12 cellular contexts compared by ENCODE assay signal in the genomic region with DNA sequence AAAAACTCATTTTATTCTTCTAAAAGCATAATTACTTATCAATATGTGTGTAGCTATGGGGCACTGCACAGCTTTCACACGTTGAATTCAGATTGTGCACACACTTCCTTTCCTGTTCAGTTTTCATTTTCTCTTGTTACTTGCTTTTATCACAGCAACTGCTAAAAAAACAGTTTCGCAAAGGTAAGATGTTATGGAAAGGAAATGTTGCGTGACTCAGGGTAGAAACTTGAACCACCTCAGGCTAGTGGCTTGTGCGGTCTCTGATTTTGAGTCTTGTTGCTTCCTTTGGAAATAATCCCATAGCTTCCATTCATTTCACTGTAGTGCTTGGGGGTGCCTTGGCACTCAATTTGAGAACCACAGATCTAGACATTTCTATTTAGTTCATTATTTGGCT.
DNase-seq lines count a peak whose midpoint lies in the region; ATAC-seq and TF ChIP-seq lines count a peak whose summit lies in the region.
"Had no signal": no experiment of that assay in that cellular context is flagged by ENCODE, and none has a peak within 500 bp of the region (broad histone marks: within the 10 kb centered on the region; RNA-seq: fewer than 3 reads in every experiment).

No MANE protein-coding gene starts in this region.

- intact Hi-C loops in lower lobe of right lung (cut with DNase I): no loop called here

- H3K4me1 ChIP-seq in lower lobe of right lung: peaks cover 9% of the 10 kb centered on the region

- H3K27me3 ChIP-seq in lower lobe of right lung (ENCODE audit: low read depth): no peaks in the 10 kb centered on the region

- no peaks in the 10 kb centered on the region for H3K9me3 ChIP-seq in lower lobe of right lung
- H3K9me3 ChIP-seq: HAP-1, thoracic aorta had no signal

- DNase-seq in Daoy (ENCODE audit: low read depth) (peak; percentile 82), choroid plexus epithelial cell (ENCODE audit: low read depth) (peak; percentile 89), iPS-NIHi11 (ENCODE audit: low spot score) (no peak), ecto neural progenitor cell (ENCODE audit: low spot score) (no peak), lower lobe of right lung (no peak), LoVo (ENCODE audit: low spot score) (no peak)
- DNase-seq: left ventricle myocardium inferior, NCI-H1436 had no signal

- H3K4me3 ChIP-seq in choroid plexus epithelial cell (ENCODE audit: low read depth, low read length) (no peak overlapping the region), lower lobe of right lung (no peak overlapping the region)
- H3K4me3 ChIP-seq: HAP-1, left ventricle myocardium inferior, thoracic aorta had no signal

- no peak for TF ChIP-seq CTCF in choroid plexus epithelial cell (conservative IDR thresholded peaks at IDR 0.05; ENCODE audit: low read depth, low read length)
- no peak for TF ChIP-seq CTCF in lower lobe of right lung (IDR thresholded peaks at IDR 0.05)

- no peak overlapping the region for H3K27ac ChIP-seq in lower lobe of right lung
- H3K27ac ChIP-seq: left ventricle myocardium inferior, thoracic aorta had no signal

- ATAC-seq in GM21423 (IDR thresholded peaks at IDR 0.05; ENCODE audit: unreplicated experiment) (peak; percentile 60), HG03571 (IDR thresholded peaks at IDR 0.05; ENCODE audit: unreplicated experiment) (peak; percentile 48), lower lobe of right lung (no peak)

- H3K36me3 ChIP-seq in lower lobe of right lung: no peaks in the 10 kb centered on the region
- H3K36me3 ChIP-seq: HAP-1, left ventricle myocardium inferior, thoracic aorta had no signal

Comparison
In these comparisons a context has a peak if more than half of its experiments do, and no peak if none do; other contexts are left out.
1. DNase-seq: peak in Daoy (single experiment) and choroid plexus epithelial cell (single experiment); none in iPS-NIHi11 (single experiment), ecto neural progenitor cell (single experiment), lower lobe of right lung (single experiment) and LoVo (single experiment).
2. ATAC-seq: peak in GM21423 (single experiment) and HG03571 (single experiment); none in lower lobe of right lung (0 of 2).